In the genomic region with DNA sequence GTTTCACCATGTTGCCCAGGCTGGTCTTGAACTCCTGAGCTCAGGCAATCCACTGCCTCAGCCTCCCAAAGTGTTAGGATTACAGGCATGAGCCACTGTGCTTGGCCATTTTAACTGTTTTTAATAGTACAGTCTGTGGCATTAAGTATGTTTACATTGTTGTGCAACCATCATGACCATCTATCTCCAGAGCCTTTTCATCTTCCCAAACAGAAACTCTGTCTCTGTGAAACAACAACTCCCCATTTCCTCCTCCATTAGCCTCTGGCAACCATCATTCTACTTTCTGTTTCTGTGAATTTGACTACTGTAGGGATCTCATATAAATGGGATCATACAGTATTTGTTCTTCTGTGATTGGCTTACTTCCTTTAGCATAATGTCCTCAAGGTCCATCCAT, we compare ENCODE assay signal across 33 cellular contexts.
"Had no signal": no experiment of that assay in that cellular context is flagged by ENCODE, and none has a peak within 500 bp of the region (broad histone marks: within the 10 kb centered on the region; RNA-seq: fewer than 3 reads in every experiment).

No MANE protein-coding gene starts in this region.

- H3K27me3 ChIP-seq: adrenal gland, Peyer's patch had no signal

- H3K27ac ChIP-seq: adrenal gland, Peyer's patch, RWPE1, VCaP had no signal

- FAIRE-seq: bronchial epithelial cell had no signal

- H3K36me3 ChIP-seq: adrenal gland, Peyer's patch had no signal

- DNase-seq: activated B cell treated with CpG ODN at 0.5 μM for 24 hours; activated CD4-positive, alpha-beta memory T cell treated with anti-CD3 and anti-CD28 coated beads for 36 hours; activated CD4-positive, alpha-beta T cell treated with anti-CD3 and anti-CD28 coated beads for 4 hours; activated CD4-positive, alpha-beta T cell treated with anti-CD3 and anti-CD28 coated beads, Interleukin-2, amount 50 U/mL, for 1 hour; activated CD4-positive, CD25-positive, alpha-beta regulatory T cell treated with anti-CD3 and anti-CD28 coated beads, Interleukin-2, amount 50 U/mL, for 72 hours; activated CD8-positive, alpha-beta memory T cell treated with anti-CD3 and anti-CD28 coated beads, Interleukin-2, amount 50 U/mL, for 4 hours; activated gamma-delta T cell treated with Interleukin-2 at 50 U/mL for 16 hours; activated naive CD4-positive, alpha-beta T cell treated with anti-CD3 and anti-CD28 coated beads for 36 hours; activated T-cell treated with anti-CD3 and anti-CD28 coated beads for 4 hours; activated T-cell treated with anti-CD3 and anti-CD28 coated beads, Interleukin-2, amount 50 U/mL, for 4 hours; adrenal gland; anterior cingulate cortex; caudate nucleus; Karpas-422; NCI-H1048; NCI-H1105 treated with DMSO at 0.1 percent for 48 hours; NCI-H1436; NCI-H1694; NCI-H1930; NCI-H2081 treated with DMSO at 0.1 percent for 48 hours; NCI-H345; NCI-H524 treated with DMSO at 0.1 percent for 48 hours; NK-92 treated with Interleukin-12 subunit alpha and Interleukin-12 subunit beta, amount 100 ng/mL, for 24 hours; PC-3; Peyer's patch; SIG-M5; SW 1271; T-helper 1 cell; T-helper 2 cell; T-helper 9 cell had no signal

- H3K4me3 ChIP-seq: adrenal gland, Peyer's patch had no signal

- H3K9me3 ChIP-seq: adrenal gland, Peyer's patch had no signal

- H3K4me1 ChIP-seq: adrenal gland, Peyer's patch had no signal
